8 cellular contexts compared by ENCODE assay signal in the genomic region with DNA sequence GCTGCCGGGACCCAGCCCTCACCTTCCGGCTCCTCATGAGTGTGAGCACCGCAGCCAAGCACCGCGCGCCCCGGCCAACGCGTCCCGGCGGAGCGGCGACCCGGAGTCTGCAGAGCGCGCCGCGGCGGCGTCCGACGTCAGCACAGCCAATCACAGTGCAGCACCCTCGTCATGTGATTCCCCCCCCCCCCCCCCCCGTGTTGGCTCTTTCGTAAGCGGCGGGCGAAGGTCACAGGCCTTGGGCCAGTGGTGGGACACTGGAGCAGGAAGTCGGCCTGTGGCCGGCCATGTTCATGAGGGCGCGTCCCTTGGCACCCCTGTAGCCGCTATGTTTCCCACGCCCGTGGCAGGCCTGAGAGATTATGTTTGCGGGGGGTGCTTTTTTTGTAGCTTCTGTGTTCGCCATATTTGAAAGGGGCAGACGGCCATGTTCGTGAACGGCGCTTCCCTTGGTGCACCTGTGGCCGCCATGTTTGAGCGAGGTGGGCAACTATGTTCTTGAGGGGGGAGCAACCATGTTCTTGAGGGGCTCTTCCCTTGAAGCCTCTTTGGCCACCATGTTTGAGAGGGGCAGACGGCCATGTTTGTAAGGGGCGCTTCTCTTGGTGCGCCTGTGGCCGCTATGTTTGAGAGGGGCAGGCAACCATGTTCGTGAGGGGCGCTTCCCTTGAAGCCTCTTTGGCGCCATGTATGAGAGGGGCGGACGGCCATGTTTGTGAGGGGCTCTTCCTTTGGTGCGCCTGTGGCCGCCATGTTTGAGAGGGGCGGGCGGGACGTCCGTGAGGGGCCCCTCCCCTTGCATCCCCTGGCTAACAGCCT. TPM values are rescaled to one million over a fixed set of nuclear protein-coding genes. Genes with fewer than 3 reads are reported as not detected.
A peak's percentile ranks its signal among the peaks of the same experiment; 100 is the strongest.
DNase-seq lines count a peak whose midpoint lies in the region; ATAC-seq and TF ChIP-seq lines count a peak whose summit lies in the region.

TSS of gene C1orf174 (minus strand) at position 123 of the 819 bp plus-strand sequence. CDS start at position 37, 86 bp downstream.

- H3K4me3 Mint-ChIP-seq in activated B cell treated with CpG ODN at 0.5 μM for 24 hours (peak within 1 kb of the TSS; percentile 94), immature natural killer cell (peak within 1 kb of the TSS; percentile 87 to 98 (median 95))

- DNase-seq in NCI-H345 (lab: John Stamatoyannopoulos, UW), result peak; percentile 99
- peak; percentile 87 for DNase-seq in activated B cell treated with CpG ODN at 0.5 μM for 24 hours
- peak; percentile 85 to 100 (median 98) for DNase-seq in caudate nucleus (lab: John Stamatoyannopoulos, UW)
- DNase-seq in immature natural killer cell, result peak; percentile 95 to 97 (median 97)
- DNase-seq in smooth muscle cell of the brain vasculature (ENCODE audit: low read depth, low spot score), result peak; percentile 98

- H3K4me3 ChIP-seq in ACC112 (ENCODE audit: low read depth, low read length), result peak within 1 kb of the TSS; percentile 91

- no peaks in the 10 kb centered on the region for H3K36me3 ChIP-seq in ACC112 (ENCODE audit: insufficient read depth, low read length)

- ATAC-seq in GM18870 (IDR thresholded peaks at IDR 0.05; ENCODE audit: unreplicated experiment) (peak; percentile 77), HG03135 (IDR thresholded peaks at IDR 0.05; ENCODE audit: unreplicated experiment) (peak; percentile 75), activated B cell treated with CpG ODN at 0.5 μM for 24 hours (ENCODE audit: low read depth) (peak; percentile 82)

- peak within 1 kb of the TSS; percentile 97 for H3K27ac Mint-ChIP-seq in activated B cell treated with CpG ODN at 0.5 μM for 24 hours
- H3K27ac Mint-ChIP-seq in immature natural killer cell, result peak within 1 kb of the TSS; percentile 89 to 98 (median 95)

- intact Hi-C loops in activated B cell treated with CpG ODN at 0.5 μM for 24 hours (cut with micrococcal nuclease), result loop anchor here (1.0 to 10.0 kb wide), 9 partner anchors 43 to 1508 kb away; partner anchors contain the start of genes CEP104, DFFB, LRRC47 and MORN1

- H3K36me3 Mint-ChIP-seq in activated B cell treated with CpG ODN at 0.5 μM for 24 hours (ENCODE audit: low read depth) (peaks cover 32% of the 10 kb centered on the region), immature natural killer cell (peaks cover 4 to 9% (median 4%) of the 10 kb centered on the region in 3 donors)

- H3K4me1 ChIP-seq in ACC112 (ENCODE audit: control insufficient read depth, insufficient read depth, low read length, unreplicated experiment), result peaks cover 8% of the 10 kb centered on the region

- H2AFZ ChIP-seq in ACC112 (ENCODE audit: low read length, unreplicated experiment), result peak within 1 kb of the TSS; percentile 96

- H3K4me1 Mint-ChIP-seq in activated B cell treated with CpG ODN at 0.5 μM for 24 hours (peaks cover 25% of the 10 kb centered on the region), immature natural killer cell (peaks cover 39 to 62% of the 10 kb centered on the region in 2 donors)

- H3K27me3 ChIP-seq in ACC112 (ENCODE audit: insufficient read depth, low read length), result no peaks in the 10 kb centered on the region

- H3K27ac ChIP-seq in ACC112 (ENCODE audit: low read depth, low read length) (peak within 1 kb of the TSS; percentile 92), caudate nucleus (ENCODE audit: low read depth, low read length) (peak within 1 kb of the TSS; percentile 99)

- CTCF ChIA-PET in activated B cell treated with CpG ODN at 0.5 μM for 24 hours (lab: Charles Lee), result interaction anchor here (1.1 kb wide), 1 partner anchor 43 kb away, joined by 5 read pairs; the partner anchor contains the start of gene DFFB

- TF ChIP-seq CTCF in activated B cell treated with CpG ODN at 0.5 μM for 24 hours (IDR thresholded peaks at IDR 0.05), result no peak

- peaks cover 6% of the 10 kb centered on the region for H3K9me3 Mint-ChIP-seq in activated B cell treated with CpG ODN at 0.5 μM for 24 hours
- H3K9me3 Mint-ChIP-seq in immature natural killer cell, result peaks cover 3 to 8% (median 5%) of the 10 kb centered on the region in 6 donors

- POLR2A ChIA-PET in activated B cell treated with CpG ODN at 0.5 μM for 24 hours (lab: Charles Lee), result interaction anchor here (0.8 to 2.9 kb wide), 6 partner anchors 10 to 1872 kb away, joined by 3 to 20 read pairs (median 4); partner anchors contain the start of genes CEP104, DFFB and LRRC47

- H3K79me2 ChIP-seq in ACC112 (ENCODE audit: control insufficient read depth, insufficient read depth, low read length, unreplicated experiment), result peaks cover 46% of the 10 kb centered on the region

- H3K27me3 Mint-ChIP-seq in activated B cell treated with CpG ODN at 0.5 μM for 24 hours (no peaks in the 10 kb centered on the region), immature natural killer cell (ENCODE audit: low read depth in 3 of 3) (peaks cover 5 to 23% (median 9%) of the 10 kb centered on the region in 3 donors)

RNA-seq across cellular contexts. Expression of gene C1orf174, which starts in this region (rescaled TPM):
- 26.2 and 27.5 TPM in 2 replicates for total RNA-seq in activated B cell treated with CpG ODN at 0.5 μM for 24 hours
- polyA plus RNA-seq in immature natural killer cell, result 10 to 100 TPM; 27.1 to 54.2 (median 34.0) TPM

Comparison
In these comparisons a context has a peak if more than half of its experiments do, and no peak if none do; other contexts are left out.
1. Peak in every context shown above with its lines: DNase-seq, ATAC-seq, H3K4me3 ChIP-seq and H3K27ac ChIP-seq.